In genomic region chr10:78623577-78624215, GRCh38 we compare ENCODE assay signal across 10 cellular contexts.
A peak's percentile ranks its signal among the peaks of the same experiment; 100 is the strongest.
DNase-seq lines count a peak whose midpoint lies in the region; FAIRE-seq lines count a peak whose summit lies in the region.
"Had no signal": no experiment of that assay in that cellular context is flagged by ENCODE, and none has a peak within 500 bp of the region (broad histone marks: within the 10 kb centered on the region; RNA-seq: fewer than 3 reads in every experiment).

No MANE protein-coding gene starts in this region.

- no peak overlapping the region for H2AFZ ChIP-seq in neuronal stem cell (ENCODE audit: low read length)

- no peak overlapping the region for H3K27ac ChIP-seq in small intestine (ENCODE audit: low read depth in 1 of 2, low read length in 1 of 2)
- H3K27ac ChIP-seq in neuronal stem cell (replicated peaks; ENCODE audit: low read length), result no peak overlapping the region
- H3K27ac ChIP-seq: C4-2B had no signal

- in situ Hi-C loops in G401 (cut with HindIII; ENCODE audit: low sequenced_read_pairs), result no loop called here

- no peak overlapping the region for H3K14ac ChIP-seq in neuronal stem cell (ENCODE audit: low read length)

- H4K91ac ChIP-seq in neuronal stem cell (ENCODE audit: low read depth, low read length, poor library complexity), result no peak overlapping the region

- H3K4ac ChIP-seq in neuronal stem cell (ENCODE audit: low read length), result no peak overlapping the region

- no peak overlapping the region for H3K9ac ChIP-seq in neuronal stem cell (ENCODE audit: low read depth, low read length, poor library complexity)

- H4K8ac ChIP-seq in neuronal stem cell (ENCODE audit: low read depth, low read length), result no peak overlapping the region

- H2AK5ac ChIP-seq in neuronal stem cell (ENCODE audit: low read depth, low read length), result no peak overlapping the region

- no peak overlapping the region for H2BK120ac ChIP-seq in neuronal stem cell (ENCODE audit: low read depth, low read length)

- no peak overlapping the region for H3K18ac ChIP-seq in neuronal stem cell (ENCODE audit: low read length)

- H3K9me3 ChIP-seq in small intestine (ENCODE audit: control insufficient read depth, low read depth), result no peaks in the 10 kb centered on the region
- no peaks in the 10 kb centered on the region for H3K9me3 ChIP-seq in neuronal stem cell (replicated peaks in 1 of 2; ENCODE audit: control insufficient read depth in 2 of 2, insufficient read depth in 1 of 2, low read depth in 1 of 2, low read length in 2 of 2)

- H3K4me1 ChIP-seq in small intestine (ENCODE audit: control insufficient read depth in 2 of 2, insufficient read depth in 1 of 2, low read depth in 1 of 2, low read length in 1 of 2) (peaks cover 0 to 4% of the 10 kb centered on the region in 2 donors), neuronal stem cell (ENCODE audit: control insufficient read depth in 2 of 2, insufficient read depth in 1 of 2, low read depth in 1 of 2, low read length in 2 of 2) (peaks cover 11 to 17% of the 10 kb centered on the region in 2 donors)

- H3K27me3 ChIP-seq in small intestine (ENCODE audit: control insufficient read depth in 2 of 2, insufficient read depth in 2 of 2, low read length in 2 of 2), result no peaks in the 10 kb centered on the region
- H3K27me3 ChIP-seq in neuronal stem cell (ENCODE audit: control insufficient read depth in 3 of 3, insufficient read depth in 3 of 3, low read depth in 1 of 3, low read length in 3 of 3), result peaks cover 0 to 2% (median 0%) of the 10 kb centered on the region in 3 experiments

- H3K23ac ChIP-seq in neuronal stem cell (ENCODE audit: low read depth, low read length, poor library complexity), result no peak overlapping the region

- DNase-seq in SIG-M5 treated with dmso at 0.1 percent for 504 hours (lab: John Stamatoyannopoulos, UW; ENCODE audit: unreplicated experiment), result peak; percentile 0
- no peak for DNase-seq in SIG-M5 (lab: John Stamatoyannopoulos, UW)
- peak; percentile 31 to 36 for DNase-seq in NCI-H526 (lab: John Stamatoyannopoulos, UW)
- peak; percentile 82 for DNase-seq in fibroblast of peridontal ligament (ENCODE audit: extremely low read depth)
- DNase-seq in small intestine, result peak; percentile 83
- no peak for DNase-seq in Kasumi-1 (lab: John Stamatoyannopoulos, UW)
- no peak for DNase-seq in neuronal stem cell (ENCODE audit: low spot score)
- DNase-seq in G401 (ENCODE audit: low spot score), result no peak
- DNase-seq: NCI-H187 had no signal

- H2BK5ac ChIP-seq in neuronal stem cell (ENCODE audit: low read length), result no peak overlapping the region

- H3K79me1 ChIP-seq in neuronal stem cell (ENCODE audit: low read depth, low read length), result no peaks in the 10 kb centered on the region

- WGBS in small intestine, 3 donors, result 5 to 36% (median 13%) methylated on average over 4 of the region's 4 CpGs
- no CpG with 5 or more reads among the region's 4 CpGs for WGBS in neuronal stem cell (ENCODE audit: extremely low coverage in 2 of 2, insufficient read length in 2 of 2, insufficient replicate concordance in 1 of 2), 2 donors

- H3K36me3 ChIP-seq in small intestine (ENCODE audit: control insufficient read depth in 2 of 2, insufficient read depth in 2 of 2, low read length in 2 of 2) (no peaks in the 10 kb centered on the region), neuronal stem cell (replicated peaks in 1 of 2; ENCODE audit: control insufficient read depth in 2 of 2, insufficient read depth in 2 of 2, low read length in 2 of 2) (no peaks in the 10 kb centered on the region)

- no peak overlapping the region for H3K4me2 ChIP-seq in neuronal stem cell (ENCODE audit: insufficient read depth, low read length, poor library complexity, severe bottlenecking)

- H2BK12ac ChIP-seq in neuronal stem cell (ENCODE audit: low read length), result no peak overlapping the region

- H2BK15ac ChIP-seq in neuronal stem cell (ENCODE audit: low read length), result no peak overlapping the region

- no peak overlapping the region for H3K4me3 ChIP-seq in small intestine (ENCODE audit: low read depth in 1 of 2, low read length in 2 of 2)
- no peak overlapping the region for H3K4me3 ChIP-seq in neuronal stem cell (ENCODE audit: low read length in 2 of 2)

- FAIRE-seq in small intestine (lab: Jason Lieb, UNC), result peak; percentile 87

Comparison
In these comparisons a context has a peak if more than half of its experiments do, and no peak if none do; other contexts are left out.
1. DNase-seq: peak in SIG-M5 treated with dmso at 0.1 percent for 504 hours (single experiment), NCI-H526 (2 of 2), fibroblast of peridontal ligament (single experiment) and small intestine (single experiment); none in SIG-M5 (single experiment), Kasumi-1 (0 of 2), neuronal stem cell (single experiment) and G401 (single experiment).